Comparison of ENCODE assay signal across 10 cellular contexts in genomic region chr6:137681445-137682009, GRCh38.
"Had no signal": no experiment of that assay in that cellular context is flagged by ENCODE, and none has a peak within 500 bp of the region (broad histone marks: within the 10 kb centered on the region; RNA-seq: fewer than 3 reads in every experiment).

No MANE protein-coding gene starts in this region.

- H3K27ac Mint-ChIP-seq: activated B cell treated with CpG ODN at 0.5 μM for 24 hours; activated naive CD4-positive, alpha-beta T cell treated with anti-CD3 and anti-CD28 coated beads, Interleukin-2, amount 10 ng/mL, durations not matched to agents 7 days and 5 days; brain; stimulated activated memory B cell treated with anti-CD40 and anti-IgM and Interleukin-4, amounts not matched to agents 10 μg/mL and 1 μg/mL and 100 μg/mL, for 72 hours had no signal

- H3K4me3 Mint-ChIP-seq: activated B cell treated with CpG ODN at 0.5 μM for 24 hours; activated naive CD4-positive, alpha-beta T cell treated with anti-CD3 and anti-CD28 coated beads, Interleukin-2, amount 10 ng/mL, durations not matched to agents 7 days and 5 days; brain; naive B cell; stimulated activated memory B cell treated with anti-CD40 and anti-IgM and Interleukin-4, amounts not matched to agents 10 μg/mL and 1 μg/mL and 100 μg/mL, for 72 hours had no signal

- H3K9me3 Mint-ChIP-seq: stimulated activated memory B cell treated with anti-CD40 and anti-IgM and Interleukin-4, amounts not matched to agents 10 μg/mL and 1 μg/mL and 100 μg/mL, for 72 hours had no signal

- H3K36me3 Mint-ChIP-seq: brain; naive B cell; stimulated activated memory B cell treated with anti-CD40 and anti-IgM and Interleukin-4, amounts not matched to agents 10 μg/mL and 1 μg/mL and 100 μg/mL, for 72 hours had no signal

- H3K4me1 Mint-ChIP-seq: brain had no signal

- DNase-seq: activated B cell treated with CpG ODN at 0.5 μM for 24 hours; activated CD4-positive, alpha-beta T cell treated with anti-CD3 and anti-CD28 coated beads, Interleukin-2, amount 50 U/mL, for 48 hours; activated naive CD4-positive, alpha-beta T cell treated with anti-CD3 and anti-CD28 coated beads, Interleukin-2, amount 10 ng/mL, durations not matched to agents 7 days and 5 days; central memory CD4-positive, alpha-beta T cell; naive B cell; stimulated activated CD4-positive, alpha-beta T cell treated with anti-CD3 and anti-CD28 coated beads, Interleukin-12 subunit alpha, Interleukin-12 subunit beta, amount 100 ng/mL, for 4 hours; stimulated activated CD4-positive, alpha-beta T cell treated with anti-CD3 and anti-CD28 coated beads, Interleukin-2, amount 100 ng/mL, for 24 hours had no signal

- H3K27me3 Mint-ChIP-seq: activated naive CD4-positive, alpha-beta T cell treated with anti-CD3 and anti-CD28 coated beads, Interleukin-2, amount 10 ng/mL, durations not matched to agents 7 days and 5 days; stimulated activated memory B cell treated with anti-CD40 and anti-IgM and Interleukin-4, amounts not matched to agents 10 μg/mL and 1 μg/mL and 100 μg/mL, for 72 hours had no signal

- ATAC-seq: left lobe of liver; stimulated activated memory B cell treated with anti-CD40 and anti-IgM and Interleukin-4, amounts not matched to agents 10 μg/mL and 1 μg/mL and 100 μg/mL, for 72 hours had no signal
